In genomic region chr1:17338706-17339493, GRCh38 we compare ENCODE assay signal across 33 cellular contexts. TPM values are rescaled to one million over a fixed set of nuclear protein-coding genes. Genes with fewer than 3 reads are reported as not detected.
DNase-seq lines count a peak whose midpoint lies in the region; FAIRE-seq and TF ChIP-seq lines count a peak whose summit lies in the region.
"Had no signal": no experiment of that assay in that cellular context is flagged by ENCODE, and none has a peak within 500 bp of the region (broad histone marks: within the 10 kb centered on the region; RNA-seq: fewer than 3 reads in every experiment).

No MANE protein-coding gene starts in this region.

- in situ Hi-C loops in SK-MEL-5 (cut with HindIII; ENCODE audit: low pct_unique_long_range_greater_than_20kb, low sequenced_read_pairs), result no loop called here

- H3K27ac ChIP-seq in 22Rv1, result no peak overlapping the region
- H3K27ac ChIP-seq: colonic mucosa, GM23248, parathyroid adenoma, right atrium auricular region, stomach, tibial artery had no signal

- TF ChIP-seq CTCF in 22Rv1 (IDR thresholded peaks at IDR 0.05) (peak; percentile 35; the same call in 1 of the 2 replicates), fibroblast of the aortic adventitia (IDR thresholded peaks at IDR 0.05; ENCODE audit: insufficient read depth, low read length) (peak; percentile 25)

- no peak for FAIRE-seq in GM19239 (lab: Jason Lieb, UNC)
- FAIRE-seq: HTR-8/SVneo had no signal

- no peak overlapping the region for H3K4me3 ChIP-seq in fibroblast of the aortic adventitia (ENCODE audit: low read depth, low read length)
- H3K4me3 ChIP-seq: colonic mucosa, GM23248, right atrium auricular region, stomach, tibial artery had no signal

- peak; percentile 13 for DNase-seq in DMS79 (lab: John Stamatoyannopoulos, UW)
- peak; percentile 10 for DNase-seq in SK-MEL-5 (ENCODE audit: low read depth, low spot score)
- no peak for DNase-seq in fibroblast of the aortic adventitia (ENCODE audit: low read depth)
- no peak for DNase-seq in GM19239 (ENCODE audit: insufficient read length, low spot score)
- DNase-seq in stimulated activated CD4-positive, alpha-beta T cell treated with anti-CD3 and anti-CD28 coated beads, Interleukin-1b, Interleukin-23, amount 100 ng/mL, for 48 hours, result no peak
- DNase-seq in activated CD8-positive, alpha-beta memory T cell treated with anti-CD3 and anti-CD28 coated beads for 24 hours, result no peak
- DNase-seq in Ammon's horn (ENCODE audit: low spot score), result no peak
- DNase-seq: activated CD4-positive, CD25-positive, alpha-beta regulatory T cell treated with anti-CD3 and anti-CD28 coated beads, Interleukin-2, amount 50 U/mL, for 72 hours; activated CD8-positive, alpha-beta T cell treated with anti-CD3 and anti-CD28 coated beads for 36 hours; activated effector memory CD4-positive, alpha-beta T cell treated with anti-CD3 and anti-CD28 coated beads, Interleukin-2, amount 50 U/mL, for 16 hours; activated naive CD8-positive, alpha-beta T cell treated with anti-CD3 and anti-CD28 coated beads, Interleukin-2, amount 10 ng/mL, durations not matched to agents 7 days and 5 days; activated T-cell treated with anti-CD3 and anti-CD28 coated beads for 4 hours; CD4-positive, alpha-beta T cell; colonic mucosa; effector memory CD4-positive, alpha-beta T cell; GDM1; GM23248; islet precursor cell; NCI-H187 treated with DMSO at 0.1 percent for 48 hours; NK-92 treated with Interleukin-12 subunit alpha and Interleukin-12 subunit beta, amount 100 ng/mL, for 24 hours; stimulated activated CD4-positive, alpha-beta T cell treated with anti-CD3 and anti-CD28 coated beads, Interleukin-12 subunit alpha, Interleukin-12 subunit beta, amount 100 ng/mL, for 4 hours; stomach; T-helper 1 cell; tibial artery had no signal

RNA-seq across cellular contexts. Expression of gene PADI4, which starts 30.9 kb away (rescaled TPM):
- not detected in 2 replicates for total RNA-seq in SK-MEL-5 (2014; rRNA removed; shearing (Covaris generic))
- polyA plus RNA-seq in SK-MEL-5 (2015; cell fraction: cytosol; rRNA removed), result not detected in 2 replicates
- not detected in 2 replicates for polyA plus RNA-seq in SK-MEL-5 (2015; cell fraction: nucleus; rRNA removed)
- total RNA-seq in fibroblast of the aortic adventitia (ENCODE audit: low replicate concordance), result not detected in 2 replicates
- total RNA-seq: colonic mucosa, esophagus mucosa, GM23248, NCI-H460 had no signal
- polyA plus RNA-seq: AG04450, GM23248 had no signal

RNA-seq across cellular contexts. Expression of gene PADI6, which starts 33.1 kb away (rescaled TPM):
- not detected in 2 replicates for total RNA-seq in SK-MEL-5 (2014; rRNA removed; shearing (Covaris generic))
- polyA plus RNA-seq in SK-MEL-5 (2015; cell fraction: cytosol; rRNA removed), result not detected in 2 replicates
- not detected in 2 replicates for polyA plus RNA-seq in SK-MEL-5 (2015; cell fraction: nucleus; rRNA removed)
- total RNA-seq in fibroblast of the aortic adventitia (ENCODE audit: low replicate concordance), result not detected in 2 replicates
- total RNA-seq: activated CD8-positive, alpha-beta T cell treated with anti-CD3 and anti-CD28 coated beads for 36 hours; activated naive CD8-positive, alpha-beta T cell treated with anti-CD3 and anti-CD28 coated beads, Interleukin-2, amount 10 ng/mL, durations not matched to agents 7 days and 5 days; CD4-positive, alpha-beta T cell; colonic mucosa; esophagus mucosa; GM23248; lower leg skin; mononuclear cell; NCI-H460; right atrium auricular region; stomach had no signal
- polyA plus RNA-seq: AG04450, GM23248, stomach had no signal

Comparison
In these comparisons a context has a peak if more than half of its experiments do, and no peak if none do; other contexts are left out.
1. DNase-seq: peak in DMS79 (single experiment) and SK-MEL-5 (single experiment); none in fibroblast of the aortic adventitia (single experiment), GM19239 (single experiment), stimulated activated CD4-positive, alpha-beta T cell treated with anti-CD3 and anti-CD28 coated beads, Interleukin-1b, Interleukin-23, amount 100 ng/mL, for 48 hours (single experiment), activated CD8-positive, alpha-beta memory T cell treated with anti-CD3 and anti-CD28 coated beads for 24 hours (single experiment) and Ammon's horn (single experiment).